ENCODE assay signal across 16 cellular contexts in the genomic region with DNA sequence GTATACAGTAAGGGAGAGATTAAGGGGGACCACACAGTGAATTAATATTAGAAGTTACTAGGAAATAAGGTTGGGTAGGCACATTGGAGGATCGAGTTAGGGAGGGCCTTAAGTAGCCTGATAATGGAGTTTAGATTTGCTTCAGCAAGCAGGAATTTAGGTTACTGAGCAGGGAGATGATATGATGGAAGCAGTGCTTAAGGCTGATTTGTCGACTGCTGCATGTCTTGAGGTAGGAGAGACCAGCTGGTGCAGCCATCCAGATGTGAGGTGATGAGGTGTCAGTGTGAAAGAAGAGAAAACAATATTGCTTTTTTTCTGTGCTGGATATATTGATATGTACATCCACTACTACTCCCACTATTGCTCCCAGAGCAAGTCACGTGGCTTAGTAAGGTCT. TPM values are rescaled to one million over a fixed set of nuclear protein-coding genes. Genes with fewer than 3 reads are reported as not detected.
A peak's percentile ranks its signal among the peaks of the same experiment; 100 is the strongest.
DNase-seq lines count a peak whose midpoint lies in the region; ATAC-seq and TF ChIP-seq lines count a peak whose summit lies in the region.
"Had no signal": no experiment of that assay in that cellular context is flagged by ENCODE, and none has a peak within 500 bp of the region (broad histone marks: within the 10 kb centered on the region; RNA-seq: fewer than 3 reads in every experiment).

No MANE protein-coding gene starts in this region.

- H3K27ac ChIP-seq in GM23338 (ENCODE audit: low read depth) (no peak overlapping the region), spleen (no peak overlapping the region)
- H3K27ac ChIP-seq: SJCRH30 had no signal

- intact Hi-C loops in spleen (cut with DNase I; ENCODE audit: low total_unique reads), result no loop called here

- no peaks in the 10 kb centered on the region for H3K4me1 Mint-ChIP-seq in GM23338
- H3K4me1 Mint-ChIP-seq in WTC11, result no peaks in the 10 kb centered on the region
- H3K4me1 Mint-ChIP-seq: CD4-positive, alpha-beta memory T cell had no signal

- TF ChIP-seq CTCF in GM23338 (conservative IDR thresholded peaks at IDR 0.05; ENCODE audit: low read depth in 2 of 2) (no peak), spleen (IDR thresholded peaks at IDR 0.05 in 8 of 11, conservative IDR thresholded peaks at IDR 0.05 in 3 of 11) (no peak), WTC11 (IDR thresholded peaks at IDR 0.05) (no peak)

- ATAC-seq in GM23338 (no peak), WTC11 (no peak)

- no peak for TF ChIP-seq POLR2A in spleen (IDR thresholded peaks at IDR 0.05)

- no peak overlapping the region for H3K4me3 ChIP-seq in GM23338
- H3K4me3 ChIP-seq in skeletal muscle satellite cell (ENCODE audit: low read length), result no peak overlapping the region
- no peak overlapping the region for H3K4me3 ChIP-seq in spleen
- H3K4me3 ChIP-seq: SJCRH30 had no signal

- H3K36me3 Mint-ChIP-seq in GM23338 (ENCODE audit: low read depth) (no peaks in the 10 kb centered on the region), WTC11 (no peaks in the 10 kb centered on the region)
- H3K36me3 Mint-ChIP-seq: CD4-positive, alpha-beta memory T cell had no signal

- DNase-seq in GM23338 (ENCODE audit: low spot score) (no peak), RPMI7951 (ENCODE audit: low read depth) (peak; percentile 29), glomerular visceral epithelial cell (ENCODE audit: extremely low spot score) (peak; percentile 36), DMS153 (lab: John Stamatoyannopoulos, UW) (no peak), spleen (no peak), WTC11 (ENCODE audit: low spot score) (no peak)
- DNase-seq: Calu3; CD4-positive, alpha-beta memory T cell; Kasumi-1; NCI-H187 treated with DMSO at 0.1 percent for 48 hours; NCI-H2171; NCI-H446 treated with DMSO at 0.1 percent for 48 hours; NCI-H774 had no signal

- no peak overlapping the region for H3K27ac Mint-ChIP-seq in GM23338
- no peak overlapping the region for H3K27ac Mint-ChIP-seq in WTC11
- H3K27ac Mint-ChIP-seq: CD4-positive, alpha-beta memory T cell had no signal

- no peak overlapping the region for H3K9ac ChIP-seq in skeletal muscle satellite cell (ENCODE audit: low read depth, low read length)

- peaks cover 3% of the 10 kb centered on the region; the same call in 1 of the 2 replicates for H3K9me2 ChIP-seq in GM23338 (ENCODE audit: insufficient read depth)

- H3K27me3 ChIP-seq in GM23338 (ENCODE audit: insufficient read depth) (no peaks in the 10 kb centered on the region), skeletal muscle satellite cell (ENCODE audit: control insufficient read depth, insufficient read depth, low read length) (no peaks in the 10 kb centered on the region), spleen (replicated peaks in 1 of 7) (no peaks in the 10 kb centered on the region)
- H3K27me3 ChIP-seq: SJCRH30 had no signal

- POLR2A ChIA-PET in WTC11 (lab: Charles Lee), result no interaction called here

- H3F3A ChIP-seq in GM23338 (replicated peaks; ENCODE audit: low read depth), result no peaks in the 10 kb centered on the region

- H3K4me1 ChIP-seq in GM23338 (ENCODE audit: insufficient read depth) (no peaks in the 10 kb centered on the region), skeletal muscle satellite cell (ENCODE audit: control insufficient read depth, insufficient read depth, low read length) (peaks cover 18% of the 10 kb centered on the region), spleen (no peaks in the 10 kb centered on the region)

- no peaks in the 10 kb centered on the region for H3K79me2 ChIP-seq in GM23338 (replicated peaks; ENCODE audit: insufficient read depth)

- H2AFZ ChIP-seq in GM23338, result 0 out of 2 replicates have a peak overlapping the region, but pooled peaks have one; percentile 32

- H3K9me3 Mint-ChIP-seq in GM23338 (no peaks in the 10 kb centered on the region), WTC11 (no peaks in the 10 kb centered on the region)

- H3K27me3 Mint-ChIP-seq in GM23338 (ENCODE audit: insufficient read depth, low read depth, poor library complexity), result no peaks in the 10 kb centered on the region
- no peaks in the 10 kb centered on the region for H3K27me3 Mint-ChIP-seq in WTC11 (ENCODE audit: low read depth)

- H3K9me3 ChIP-seq in skeletal muscle satellite cell (replicated peaks; ENCODE audit: low read length) (no peaks in the 10 kb centered on the region), spleen (no peaks in the 10 kb centered on the region)
- H3K9me3 ChIP-seq: SJCRH30 had no signal

- H4K20me1 ChIP-seq in GM23338 (replicated peaks; ENCODE audit: insufficient read depth), result no peaks in the 10 kb centered on the region

- CTCF ChIA-PET in WTC11 (lab: Charles Lee), result no interaction called here

- H3K36me3 ChIP-seq in GM23338 (ENCODE audit: insufficient read depth), result no peaks in the 10 kb centered on the region
- H3K36me3 ChIP-seq in skeletal muscle satellite cell (ENCODE audit: insufficient read depth, low read length), result no peaks in the 10 kb centered on the region
- no peaks in the 10 kb centered on the region for H3K36me3 ChIP-seq in spleen
- H3K36me3 ChIP-seq: SJCRH30 had no signal

- no peak overlapping the region for H3K4me3 Mint-ChIP-seq in GM23338
- H3K4me3 Mint-ChIP-seq in WTC11, result no peak overlapping the region
- H3K4me3 Mint-ChIP-seq: CD4-positive, alpha-beta memory T cell had no signal

- no peak overlapping the region for H3K4me2 ChIP-seq in GM23338
- peak overlapping the region; percentile 24 for H3K4me2 ChIP-seq in skeletal muscle satellite cell (ENCODE audit: low read length)

- 72 to 89% (median 79%) methylated on average over 3 of the region's 3 CpGs for WGBS in spleen, 5 donors

TF ChIP-seq in GM23338, 12 proteins besides CTCF, POLR2A, EP300 and RAD21 (continues in another document):
- TF ChIP-seq STAT1 (IDR thresholded peaks at IDR 0.05; ENCODE audit: unreplicated experiment), result no peak
- no peak for TF ChIP-seq ETS1 (IDR thresholded peaks at IDR 0.05)

TF ChIP-seq in WTC11, 78 proteins besides CTCF, POLR2A, EP300 and RAD21:
- no peak for TF ChIP-seq ATF1 (CRISPR knock-in tag; IDR thresholded peaks at IDR 0.05)

RNA-seq across cellular contexts. Expression of gene ACTBL2, which starts 55.2 kb away (rescaled TPM):
- not detected in 2 replicates for total RNA-seq in GM23338 (2014; rRNA removed; shearing (Covaris generic))
- polyA plus RNA-seq in GM23338 (2016; fragmentation: Nextera tagmentation; extraction: Ambion mirVana), result not detected in 2 replicates
- total RNA-seq in RPMI7951 (2014; rRNA removed; shearing (Covaris generic)), result 0.10 and 0.24 TPM in 2 replicates
- total RNA-seq in skeletal muscle satellite cell (2012; rRNA removed), result not detected in 2 replicates
- not detected for total RNA-seq in spleen
- polyA plus RNA-seq in spleen, result not detected
- not detected in 3 replicates for total RNA-seq in WTC11 (2021)
- total RNA-seq: CD4-positive, alpha-beta memory T cell; G401; SJCRH30 had no signal
- polyA plus RNA-seq: CD4-positive, alpha-beta memory T cell had no signal

Comparison
In these comparisons a context has a peak if more than half of its experiments do, and no peak if none do; other contexts are left out.
1. DNase-seq: peak in RPMI7951 (single experiment) and glomerular visceral epithelial cell (single experiment); none in GM23338 (single experiment), DMS153 (single experiment), spleen (single experiment) and WTC11 (single experiment).